In genomic region chr19:13718733-13719132, GRCh38 we compare ENCODE assay signal across 8 cellular contexts.
DNase-seq lines count a peak whose midpoint lies in the region; ATAC-seq and TF ChIP-seq lines count a peak whose summit lies in the region.

No MANE protein-coding gene starts in this region.

- peaks cover 0 to 5% of the 10 kb centered on the region in 2 donors for H3K36me3 Mint-ChIP-seq in stimulated activated naive B cell treated with anti-CD40 and anti-IgM and Interleukin-4, amounts not matched to agents 10 μg/mL and 1 μg/mL and 100 μg/mL, for 72 hours

- H3K4me3 ChIP-seq in AG09309 (ENCODE audit: control insufficient read depth, low read depth, low read length) (no peak overlapping the region), fibroblast of mammary gland (ENCODE audit: control insufficient read depth, low read depth, low read length) (no peak overlapping the region), retinal pigment epithelial cell (ENCODE audit: low read length) (no peak overlapping the region)

- no peak for ATAC-seq in stimulated activated naive B cell treated with anti-CD40 and anti-IgM and Interleukin-4, amounts not matched to agents 10 μg/mL and 1 μg/mL and 100 μg/mL, for 72 hours (replicated peaks)
- ATAC-seq in HG03439 (IDR thresholded peaks at IDR 0.05; ENCODE audit: unreplicated experiment): no peak
- no peak for ATAC-seq in GM18517 (IDR thresholded peaks at IDR 0.05; ENCODE audit: unreplicated experiment)

- peaks cover 24 to 26% of the 10 kb centered on the region in 2 donors for H3K27me3 Mint-ChIP-seq in stimulated activated naive B cell treated with anti-CD40 and anti-IgM and Interleukin-4, amounts not matched to agents 10 μg/mL and 1 μg/mL and 100 μg/mL, for 72 hours

- peaks cover 3 to 7% of the 10 kb centered on the region in 2 donors for H3K9me3 Mint-ChIP-seq in stimulated activated naive B cell treated with anti-CD40 and anti-IgM and Interleukin-4, amounts not matched to agents 10 μg/mL and 1 μg/mL and 100 μg/mL, for 72 hours

- H3K4me1 Mint-ChIP-seq in stimulated activated naive B cell treated with anti-CD40 and anti-IgM and Interleukin-4, amounts not matched to agents 10 μg/mL and 1 μg/mL and 100 μg/mL, for 72 hours: peaks cover 11% of the 10 kb centered on the region in 2 donors

- no peak overlapping the region for H3K27ac Mint-ChIP-seq in stimulated activated naive B cell treated with anti-CD40 and anti-IgM and Interleukin-4, amounts not matched to agents 10 μg/mL and 1 μg/mL and 100 μg/mL, for 72 hours

- TF ChIP-seq CTCF in AG09309 (IDR thresholded peaks at IDR 0.05; ENCODE audit: control insufficient read depth, insufficient read depth, low read depth, low read length, missing control alignments): peak; percentile 59
- no peak for TF ChIP-seq CTCF in fibroblast of mammary gland (conservative IDR thresholded peaks at IDR 0.05; ENCODE audit: control insufficient read depth, insufficient read depth, low read depth, low read length)
- peak; percentile 40 for TF ChIP-seq CTCF in retinal pigment epithelial cell (conservative IDR thresholded peaks at IDR 0.05; ENCODE audit: low read depth, low read length)

- no peak overlapping the region for H3K4me3 Mint-ChIP-seq in stimulated activated naive B cell treated with anti-CD40 and anti-IgM and Interleukin-4, amounts not matched to agents 10 μg/mL and 1 μg/mL and 100 μg/mL, for 72 hours

- DNase-seq in AG09309 (ENCODE audit: low read depth): peak; percentile 43
- peak; percentile 29 for DNase-seq in MV-4-11 (lab: John Stamatoyannopoulos, UW)
- DNase-seq in RPMI8226: peak; percentile 87
- peak; percentile 47 for DNase-seq in fibroblast of mammary gland (ENCODE audit: low read depth)
- DNase-seq in retinal pigment epithelial cell (ENCODE audit: low read depth): no peak
- DNase-seq in stimulated activated naive B cell treated with anti-CD40 and anti-IgM and Interleukin-4, amounts not matched to agents 10 μg/mL and 1 μg/mL and 100 μg/mL, for 72 hours: no peak

Comparison
In these comparisons a context has a peak if more than half of its experiments do, and no peak if none do; other contexts are left out.
1. DNase-seq: peak in AG09309 (single experiment), MV-4-11 (single experiment), RPMI8226 (single experiment) and fibroblast of mammary gland (single experiment); none in retinal pigment epithelial cell (single experiment) and stimulated activated naive B cell treated with anti-CD40 and anti-IgM and Interleukin-4, amounts not matched to agents 10 μg/mL and 1 μg/mL and 100 μg/mL, for 72 hours (single experiment).